In genomic region chr5:67002832-67003231, GRCh38 we compare ENCODE assay signal across 15 cellular contexts.
DNase-seq lines count a peak whose midpoint lies in the region; ATAC-seq and TF ChIP-seq lines count a peak whose summit lies in the region.
"Had no signal": no experiment of that assay in that cellular context is flagged by ENCODE, and none has a peak within 500 bp of the region (broad histone marks: within the 10 kb centered on the region; RNA-seq: fewer than 3 reads in every experiment).

No MANE protein-coding gene starts in this region.

- no peak for TF ChIP-seq CTCF in right atrium auricular region (IDR thresholded peaks at IDR 0.05)
- TF ChIP-seq CTCF in coronary artery (IDR thresholded peaks at IDR 0.05), result no peak
- TF ChIP-seq CTCF in neural crest cell (conservative IDR thresholded peaks at IDR 0.05), result no peak

- H3K4me1 ChIP-seq in right atrium auricular region, result peaks cover 0 to 46% of the 10 kb centered on the region in 2 donors

- DNase-seq in right atrium auricular region (ENCODE audit: low spot score), result no peak
- DNase-seq in cardiac septum (ENCODE audit: low spot score), result no peak
- no peak for DNase-seq in coronary artery (ENCODE audit: low spot score)
- DNase-seq in neural crest cell (ENCODE audit: low read depth, low spot score), result no peak
- no peak for DNase-seq in hippocampal formation (lab: John Stamatoyannopoulos, UW)
- no peak for DNase-seq in KBM-7
- no peak for DNase-seq in nucleus accumbens (lab: John Stamatoyannopoulos, UW)
- DNase-seq: head of caudate nucleus, NCI-H1436, NCI-H748 treated with DMSO at 0.1 percent for 48 hours, retina, SHP77, upper lobe of right lung had no signal

- H3K27me3 ChIP-seq in right atrium auricular region, result no peaks in the 10 kb centered on the region
- H3K27me3 ChIP-seq: upper lobe of right lung had no signal

- H3K4me1 Mint-ChIP-seq in neural crest cell, result peaks cover 26% of the 10 kb centered on the region

- no peak overlapping the region for H3K27ac Mint-ChIP-seq in neural crest cell (ENCODE audit: unreplicated experiment)

- no peaks in the 10 kb centered on the region for H3K9me3 Mint-ChIP-seq in neural crest cell

- peak overlapping the region; percentile 82 for H3K4me3 Mint-ChIP-seq in neural crest cell

- in situ Hi-C loops in KBM-7 (cut with MboI; ENCODE audit: low pct_unique_long_range_greater_than_20kb, low sequenced_read_pairs), result no loop called here

- no peaks in the 10 kb centered on the region for H3K9me3 ChIP-seq in right atrium auricular region
- H3K9me3 ChIP-seq: HAP-1, upper lobe of right lung had no signal

- no peaks in the 10 kb centered on the region for H3K36me3 ChIP-seq in right atrium auricular region
- H3K36me3 ChIP-seq: upper lobe of right lung had no signal

- H3K36me3 Mint-ChIP-seq in neural crest cell (ENCODE audit: low read depth), result no peaks in the 10 kb centered on the region

- intact Hi-C loops in cardiac septum (cut with DNase I), result no loop called here

- ATAC-seq in GM18520 (IDR thresholded peaks at IDR 0.05; ENCODE audit: unreplicated experiment), result no peak
- ATAC-seq: upper lobe of right lung had no signal

- H3K4me3 ChIP-seq in right atrium auricular region (peak overlapping the region in 1 of 2 donors; percentile 65), coronary artery (peak overlapping the region; percentile 79)

- no peaks in the 10 kb centered on the region for H3K27me3 Mint-ChIP-seq in neural crest cell (ENCODE audit: low read depth)

- peak overlapping the region; percentile 89 to 90 for H3K27ac ChIP-seq in right atrium auricular region
- peak overlapping the region; percentile 76 to 93 for H3K27ac ChIP-seq in coronary artery
